Comparison of ENCODE assay signal across 1 cellular context in the genomic region with DNA sequence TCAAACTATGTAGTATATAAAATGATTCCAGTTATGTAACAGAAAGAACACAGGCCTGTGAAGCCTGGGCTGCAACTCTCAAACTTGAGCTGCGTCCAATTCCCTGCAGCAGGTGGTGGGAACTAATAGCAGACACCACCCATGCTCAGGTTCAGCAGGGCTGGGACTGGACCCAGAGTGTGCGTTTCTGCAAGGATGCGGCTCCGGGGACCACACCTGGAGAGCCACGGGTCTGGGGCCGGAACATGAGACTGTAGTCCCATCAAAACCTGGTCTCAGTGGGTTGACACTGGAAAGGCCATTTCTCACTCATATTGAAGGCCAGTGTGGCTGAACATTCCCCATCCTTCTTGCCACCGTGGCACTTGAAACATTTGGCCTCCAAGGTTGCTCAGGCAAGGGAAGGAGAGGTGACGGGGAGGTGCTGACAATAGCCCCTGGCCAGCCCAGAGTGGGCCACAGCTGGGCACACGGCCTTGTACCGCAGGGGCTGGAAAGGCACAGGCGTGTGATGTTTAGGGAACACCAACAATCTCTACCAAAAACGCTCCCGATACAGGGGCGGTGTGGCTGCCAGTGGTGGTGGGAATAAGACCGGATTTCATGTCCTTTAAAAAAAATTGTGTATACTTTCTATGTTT.
TF ChIP-seq lines count a peak whose summit lies in the region.

No MANE protein-coding gene starts in this region.

TF ChIP-seq in K562, 482 proteins besides CTCF, POLR2A, EP300 and RAD21:
- TF ChIP-seq EZH2 (IDR thresholded peaks at IDR 0.05; ENCODE audit: borderline replicate concordance, low read depth, low read length) (0 out of 2 replicates have a peak, but pooled peaks have one; percentile 67), KLF10 (CRISPR knock-in tag; IDR thresholded peaks at IDR 0.05) (no peak)
